12 cellular contexts compared by ENCODE assay signal in the genomic region with DNA sequence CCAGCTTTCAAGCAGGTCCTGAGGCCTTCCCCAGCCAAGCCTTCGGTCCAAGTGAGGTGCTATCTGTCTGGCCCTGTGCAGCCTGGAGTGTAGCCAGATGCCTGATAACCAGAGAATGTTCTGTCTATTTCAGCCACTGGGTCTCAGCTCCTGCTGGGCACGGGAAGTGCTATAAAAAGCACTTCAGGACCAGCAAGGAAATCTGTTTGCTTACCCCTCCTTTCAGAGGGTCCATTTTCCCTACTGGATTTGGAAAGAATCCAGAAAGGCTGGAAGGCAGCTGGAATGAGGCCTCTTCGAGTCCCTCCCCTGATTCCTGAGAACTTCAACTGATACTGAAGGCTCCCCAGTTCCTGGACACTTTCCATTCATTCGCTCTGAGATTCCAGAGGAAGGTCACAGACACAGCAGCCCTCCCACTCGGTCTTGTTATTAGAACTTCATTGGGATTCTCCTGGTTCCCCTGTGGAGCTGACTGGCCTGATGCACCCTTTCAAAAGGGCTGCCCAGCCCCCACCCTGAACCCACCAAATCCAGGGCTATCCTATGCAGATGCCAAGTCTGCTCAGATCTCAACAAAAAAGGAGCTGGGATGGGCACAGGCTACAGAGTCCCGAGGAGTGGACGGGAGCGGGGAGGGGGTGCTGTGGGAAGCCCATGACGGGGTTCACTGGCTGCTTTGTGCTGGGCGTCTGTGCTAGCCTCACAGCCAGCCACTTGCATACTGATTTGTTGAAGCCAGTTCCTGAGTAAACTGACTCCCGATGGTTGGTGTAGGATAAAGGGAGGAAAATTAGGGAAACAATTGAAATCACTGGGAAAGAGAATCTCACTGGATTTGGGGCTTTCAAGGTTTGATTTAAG.
DNase-seq lines count a peak whose midpoint lies in the region; ATAC-seq, FAIRE-seq and TF ChIP-seq lines count a peak whose summit lies in the region.
"Had no signal": no experiment of that assay in that cellular context is flagged by ENCODE, and none has a peak within 500 bp of the region (broad histone marks: within the 10 kb centered on the region; RNA-seq: fewer than 3 reads in every experiment).

No MANE protein-coding gene starts in this region.

- POLR2A ChIA-PET in GM12878 (lab: Charles Lee), result interaction anchor here (2.0 kb wide), 1 partner anchor 12 kb away, joined by 5 read pairs; no protein-coding TSS in a partner anchor

- CTCF ChIA-PET in GM12878 (lab: Yijun Ruan, JAX), result interaction anchor here (1.2 to 2.3 kb wide), 3 partner anchors 14 to 32 kb away, joined by 3 to 12 read pairs (median 4); no protein-coding TSS in a partner anchor

- H3K4me1 ChIP-seq in GM12878 (ENCODE audit: control insufficient read depth, insufficient read depth, low read length) (no peaks in the 10 kb centered on the region), right cardiac atrium (ENCODE audit: control insufficient read depth, insufficient read depth, low read length) (peaks cover 27% of the 10 kb centered on the region), smooth muscle cell (ENCODE audit: low read depth) (peaks cover 15% of the 10 kb centered on the region)

- no peaks in the 10 kb centered on the region for H3K79me2 ChIP-seq in GM12878 (ENCODE audit: control insufficient read depth, insufficient read depth, low read length)
- H3K79me2 ChIP-seq in smooth muscle cell (ENCODE audit: low read depth), result no peaks in the 10 kb centered on the region

- TF ChIP-seq RAD21 in GM12878 (IDR thresholded peaks at IDR 0.05; ENCODE audit: insufficient read depth, low read depth, low read length), result no peak

- H2AFZ ChIP-seq in GM12878 (ENCODE audit: control insufficient read depth, low read depth, low read length) (no peak overlapping the region), smooth muscle cell (ENCODE audit: low read depth) (no peak overlapping the region)

- SMC1A ChIA-PET in GM12878 (lab: Charles Lee; ENCODE audit: uncharacterized antibody, unreplicated experiment), result interaction anchor here (0.5 to 1.1 kb wide), 3 partner anchors 13 to 92 kb away, joined by 3 to 4 read pairs (median 3); no protein-coding TSS in a partner anchor

- no peaks in the 10 kb centered on the region for H3K36me3 ChIP-seq in GM12878 (ENCODE audit: control insufficient read depth in 2 of 2, insufficient read depth in 2 of 2, low read length in 1 of 2)
- no peaks in the 10 kb centered on the region for H3K36me3 ChIP-seq in smooth muscle cell (ENCODE audit: low read depth)

- no TSS peak for BruUV-seq in GM12878 (replicated peaks; lab: Mats Ljungman, UMichigan)

- ATAC-seq in GM12878, result peak; percentile 27; the same call in 1 of the 3 replicates
- ATAC-seq in right cardiac atrium, result peak; percentile 84 to 86
- ATAC-seq in GM21723 (IDR thresholded peaks at IDR 0.05; ENCODE audit: unreplicated experiment), result no peak

- TF ChIP-seq EP300 in GM12878 (IDR thresholded peaks at IDR 0.05; ENCODE audit: borderline replicate concordance in 1 of 2, control insufficient read depth in 1 of 2, low read depth in 2 of 2, low read length in 2 of 2), result no peak

- TF ChIP-seq CTCF in GM12878 (IDR thresholded peaks at IDR 0.05 in 2 of 3, conservative IDR thresholded peaks at IDR 0.05 in 1 of 3; ENCODE audit: control insufficient read depth in 2 of 3, extremely low read depth in 1 of 3, insufficient read depth in 1 of 3, low read depth in 3 of 3, low read length in 3 of 3) (no peak), smooth muscle cell (IDR thresholded peaks at IDR 0.05; ENCODE audit: borderline replicate concordance, insufficient read depth, poor library complexity, severe bottlenecking) (no peak)

- H3K27me3 ChIP-seq in GM12878 (replicated peaks in 1 of 2; ENCODE audit: control insufficient read depth in 2 of 2, insufficient read depth in 2 of 2, low read length in 1 of 2) (peaks cover 0 to 4% of the 10 kb centered on the region in 2 experiments; a peak in 1 of 4 replicates), right cardiac atrium (ENCODE audit: control insufficient read depth, insufficient read depth) (no peaks in the 10 kb centered on the region), smooth muscle cell (ENCODE audit: low read depth) (no peaks in the 10 kb centered on the region)

- no peaks in the 10 kb centered on the region for H3K9me3 ChIP-seq in GM12878 (replicated peaks; ENCODE audit: control insufficient read depth, insufficient read depth, low read length)
- H3K9me3 ChIP-seq in right cardiac atrium (ENCODE audit: control insufficient read depth, low read length), result no peaks in the 10 kb centered on the region
- H3K9me3 ChIP-seq in smooth muscle cell (replicated peaks; ENCODE audit: low read depth), result no peaks in the 10 kb centered on the region

- intact Hi-C loops in GM12878 (cut with micrococcal nuclease; ENCODE audit: unreplicated experiment) (no loop called here), right cardiac atrium (cut with DNase I) (no loop called here)

- DNase-seq in NCI-H1105 treated with DMSO at 0.1 percent for 48 hours (lab: John Stamatoyannopoulos, UW), result peak; percentile 77
- no peak for DNase-seq in GM12878 (ENCODE audit: low read depth, low spot score)
- peak; percentile 69 to 90 (median 84) for DNase-seq in right cardiac atrium
- DNase-seq in smooth muscle cell (lab: John Stamatoyannopoulos, UW; ENCODE audit: unreplicated experiment), result no peak
- no peak for DNase-seq in NAMALWA (ENCODE audit: low spot score)
- DNase-seq in RKO (ENCODE audit: low spot score), result no peak
- no peak for DNase-seq in activated CD4-positive, alpha-beta T cell treated with anti-CD3 and anti-CD28 coated beads, Interleukin-2, amount 50 U/mL, for 48 hours
- DNase-seq: activated CD4-positive, alpha-beta T cell treated with anti-CD3 and anti-CD28 coated beads, Interleukin-2, amount 50 U/mL, for 4 hours; mammary epithelial cell; NCI-H526 had no signal

- H3K9ac ChIP-seq in GM12878 (ENCODE audit: control insufficient read depth, insufficient read depth, low read length) (no peak overlapping the region), smooth muscle cell (ENCODE audit: low read depth) (no peak overlapping the region)

- RAD21 ChIA-PET in GM12878 (lab: Charles Lee; ENCODE audit: unreplicated experiment), result interaction anchor here (1.0 kb wide), 1 partner anchor 16 kb away, joined by 3 read pairs; no protein-coding TSS in a partner anchor

- peaks cover 8% of the 10 kb centered on the region for H3F3A ChIP-seq in smooth muscle cell (ENCODE audit: low read depth)

- H3K4me3 ChIP-seq in GM12878 (no peak overlapping the region), right cardiac atrium (ENCODE audit: low read length) (no peak overlapping the region), smooth muscle cell (no peak overlapping the region)

- no peak for TF ChIP-seq POLR2A in GM12878 (IDR thresholded peaks at IDR 0.05; ENCODE audit: low read depth, low read length)

- H3K27ac ChIP-seq in GM12878 (ENCODE audit: control insufficient read depth, insufficient read depth) (no peak overlapping the region), right cardiac atrium (ENCODE audit: low read length) (peak overlapping the region; percentile 54), smooth muscle cell (ENCODE audit: low read depth) (peak overlapping the region; percentile 70)

- no peak overlapping the region for H3K4me2 ChIP-seq in GM12878 (ENCODE audit: control insufficient read depth, insufficient read depth)
- peak overlapping the region; percentile 61 for H3K4me2 ChIP-seq in smooth muscle cell

- WGBS in GM12878 (ENCODE audit: insufficient coverage, insufficient replicate concordance, low lambda C conversion rate, missing lambda C conversion rate), result 36% methylated on average over 11 of the region's 11 CpGs
- 24% methylated on average over 11 of the region's 11 CpGs for WGBS in right cardiac atrium
- WGBS in smooth muscle cell (ENCODE audit: low lambda C conversion rate), result 50% methylated on average over 11 of the region's 11 CpGs

- in situ Hi-C loops in GM12878 (cut with MboI), result no loop called here

- no peak for FAIRE-seq in GM12878 (lab: Jason Lieb, UNC)
- FAIRE-seq: colon had no signal

- H4K20me1 ChIP-seq in GM12878 (ENCODE audit: control insufficient read depth, insufficient read depth) (no peaks in the 10 kb centered on the region), smooth muscle cell (ENCODE audit: low read depth) (no peaks in the 10 kb centered on the region)

TF ChIP-seq in GM12878, 131 proteins besides CTCF, POLR2A, EP300 and RAD21 (continues in another document):
- TF ChIP-seq IRF4 (IDR thresholded peaks at IDR 0.05; ENCODE audit: low read depth, low read length), result no peak
- no peak for TF ChIP-seq ZBTB4 (CRISPR knock-in tag; IDR thresholded peaks at IDR 0.05)
- no peak for TF ChIP-seq GABPA (IDR thresholded peaks at IDR 0.05; ENCODE audit: low read depth)

Comparison
In these comparisons a context has a peak if more than half of its experiments do, and no peak if none do; other contexts are left out.
1. DNase-seq: peak in NCI-H1105 treated with DMSO at 0.1 percent for 48 hours (single experiment) and right cardiac atrium (3 of 3); none in GM12878 (single experiment), smooth muscle cell (single experiment), NAMALWA (single experiment), RKO (single experiment) and activated CD4-positive, alpha-beta T cell treated with anti-CD3 and anti-CD28 coated beads, Interleukin-2, amount 50 U/mL, for 48 hours (0 of 2).